Comparison of ENCODE assay signal across 19 cellular contexts in the genomic region with DNA sequence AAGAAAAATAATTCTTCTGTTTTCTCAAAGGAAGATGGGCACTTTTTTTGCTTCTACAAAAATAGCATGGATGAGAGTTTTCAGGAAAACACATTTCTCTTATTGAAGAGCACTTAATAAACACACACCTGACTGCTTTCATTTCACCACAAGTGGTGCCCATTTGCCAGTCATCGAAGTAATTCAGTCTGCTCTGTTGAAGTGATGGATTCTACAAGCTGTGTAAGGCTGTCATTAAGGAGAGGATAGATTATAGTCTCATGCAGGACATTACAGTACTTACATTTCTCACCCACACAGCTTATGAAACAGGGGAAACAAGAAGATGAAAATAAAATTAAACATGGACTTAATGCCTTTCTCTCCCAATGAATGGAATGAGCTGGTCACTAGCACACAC.
"Had no signal": no experiment of that assay in that cellular context is flagged by ENCODE, and none has a peak within 500 bp of the region (broad histone marks: within the 10 kb centered on the region; RNA-seq: fewer than 3 reads in every experiment).

No MANE protein-coding gene starts in this region.

- H3K4me1 ChIP-seq: breast epithelium, colonic mucosa had no signal

- H3K4me3 ChIP-seq: breast epithelium, colonic mucosa, PC-9 had no signal

- DNase-seq: activated CD4-positive, alpha-beta T cell treated with anti-CD3 and anti-CD28 coated beads for 48 hours; activated CD4-positive, alpha-beta T cell treated with anti-CD3 and anti-CD28 coated beads, Interleukin-2, amount 50 U/mL, for 48 hours; activated CD8-positive, alpha-beta memory T cell treated with anti-CD3 and anti-CD28 coated beads, Interleukin-2, amount 10 ng/mL, durations not matched to agents 7 days and 5 days; activated effector memory CD4-positive, alpha-beta T cell treated with Interleukin-2 at 50 U/mL for 16 hours; activated naive CD4-positive, alpha-beta T cell; activated T-cell treated with anti-CD3 and anti-CD28 coated beads, Interleukin-2, amount 50 U/mL, for 24 hours; aorta; caudate nucleus; colonic mucosa; NCI-H1092; NCI-H1436 treated with DMSO at 0.1 percent for 48 hours; NCI-H187; NCI-H2081; NCI-H226; NCI-H82; PC-9; SHP77 treated with DMSO at 0.1 percent for 48 hours had no signal

- H3K27ac ChIP-seq: breast epithelium, colonic mucosa, KMS-11, PC-9 had no signal

- H3K36me3 ChIP-seq: breast epithelium, colonic mucosa had no signal

- H3K9me3 ChIP-seq: breast epithelium, colonic mucosa had no signal

- H3K27me3 ChIP-seq: breast epithelium, colonic mucosa had no signal
